In the genomic region with DNA sequence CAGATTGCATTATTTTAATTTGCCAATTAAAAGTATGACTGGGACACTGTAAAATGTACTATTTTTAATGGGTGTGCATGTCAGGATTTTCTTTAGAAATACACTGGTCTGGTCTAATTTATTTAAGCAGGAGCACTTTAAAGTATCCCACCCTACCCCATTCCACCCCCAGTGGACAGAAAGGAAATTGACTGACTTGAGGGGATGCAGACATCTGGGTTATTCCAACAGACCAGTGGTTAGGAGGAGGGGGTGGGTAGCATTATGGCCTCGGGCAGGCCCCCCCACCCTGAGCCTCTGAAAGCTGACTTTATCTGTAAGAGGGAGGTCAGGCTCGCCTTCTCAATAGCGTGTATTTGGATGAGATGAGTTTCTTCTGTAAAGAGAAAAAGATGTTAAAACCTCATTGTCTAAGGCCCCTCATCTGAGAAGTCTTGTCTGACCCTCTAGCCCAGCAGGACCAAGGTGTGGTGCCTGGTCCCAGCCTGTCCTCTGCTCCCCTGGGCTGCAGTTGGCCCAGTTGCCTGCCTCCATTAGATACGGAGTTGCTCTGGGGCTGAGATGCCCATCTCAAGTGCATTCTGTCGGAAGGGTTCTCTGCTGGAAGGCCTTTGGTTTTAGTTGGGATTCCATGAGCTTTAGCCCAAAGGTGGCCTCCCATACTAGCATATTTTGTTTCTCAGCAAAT, we compare ENCODE assay signal across 12 cellular contexts. TPM values are rescaled to one million over a fixed set of nuclear protein-coding genes. Genes with fewer than 3 reads are reported as not detected.
DNase-seq lines count a peak whose midpoint lies in the region; ATAC-seq and TF ChIP-seq lines count a peak whose summit lies in the region.
"Had no signal": no experiment of that assay in that cellular context is flagged by ENCODE, and none has a peak within 500 bp of the region (broad histone marks: within the 10 kb centered on the region; RNA-seq: fewer than 3 reads in every experiment).

No MANE protein-coding gene starts in this region.

- H3K4me3 ChIP-seq in IMR-90 (ENCODE audit: insufficient read depth, low read depth, low read length) (no peak overlapping the region), choroid plexus epithelial cell (ENCODE audit: low read depth, low read length) (no peak overlapping the region), retinal pigment epithelial cell (ENCODE audit: low read length) (no peak overlapping the region)
- H3K4me3 ChIP-seq: right atrium auricular region had no signal

- no peak overlapping the region for H4K5ac ChIP-seq in IMR-90 (ENCODE audit: low read depth, low read length)

- WGBS in IMR-90 (ENCODE audit: extremely low coverage in 2 of 2, insufficient read length in 1 of 2), 2 experiments, result no CpG with 5 or more reads among the region's 5 CpGs

- peaks cover 2% of the 10 kb centered on the region for H3K27me3 Mint-ChIP-seq in activated CD4-positive, alpha-beta memory T cell treated with anti-CD3 and anti-CD28 coated beads, Interleukin-2, amount 10 ng/mL, durations not matched to agents 7 days and 5 days
- peaks cover 3% of the 10 kb centered on the region for H3K27me3 Mint-ChIP-seq in activated CD4-positive, alpha-beta memory T cell treated with anti-CD3 and anti-CD28 coated beads for 36 hours

- H3K56ac ChIP-seq in IMR-90 (ENCODE audit: extremely low read depth, insufficient read depth, low read length), result no peak overlapping the region

- H4K20me1 ChIP-seq in IMR-90 (ENCODE audit: insufficient read depth, low read length), result peaks cover 74% of the 10 kb centered on the region

- dilution Hi-C loops in IMR-90 (cut with HindIII; ENCODE audit: low sequenced_read_pairs, unreplicated experiment), result no loop called here

- H3K36me3 Mint-ChIP-seq in activated CD4-positive, alpha-beta memory T cell treated with anti-CD3 and anti-CD28 coated beads, Interleukin-2, amount 10 ng/mL, durations not matched to agents 7 days and 5 days (ENCODE audit: low read depth), result peaks cover 85% of the 10 kb centered on the region
- H3K36me3 Mint-ChIP-seq in activated CD4-positive, alpha-beta memory T cell treated with anti-CD3 and anti-CD28 coated beads for 36 hours, result peaks cover 67% of the 10 kb centered on the region

- no peak for TF ChIP-seq RAD21 in IMR-90 (IDR thresholded peaks at IDR 0.05; ENCODE audit: low read length)

- no peak overlapping the region for H2AK9ac ChIP-seq in IMR-90 (replicated peaks; ENCODE audit: low read depth, low read length, poor library complexity)

- POLR2A ChIA-PET in activated CD4-positive, alpha-beta memory T cell treated with anti-CD3 and anti-CD28 coated beads, Interleukin-2, amount 10 ng/mL, durations not matched to agents 7 days and 5 days (lab: Charles Lee), result interaction anchor here (1.4 to 12.2 kb wide), 2 partner anchors 8 to 20 kb away, joined by 3 to 120 read pairs; a partner anchor contains a TSS
- POLR2A ChIA-PET in activated CD4-positive, alpha-beta memory T cell treated with anti-CD3 and anti-CD28 coated beads for 36 hours (lab: Charles Lee), result no interaction called here
- POLR2A ChIA-PET in IMR-90 (lab: Charles Lee; ENCODE audit: unreplicated experiment), result no interaction called here

- no peak for TF ChIP-seq POLR2A in IMR-90 (IDR thresholded peaks at IDR 0.05; ENCODE audit: low read depth, low read length)

- H4K8ac ChIP-seq in IMR-90 (ENCODE audit: low read depth in 2 of 2, low read length in 2 of 2), result no peak overlapping the region

- 0 out of 2 replicates have a peak, but pooled peaks have one; percentile 21 for TF ChIP-seq CTCF in IMR-90 (conservative IDR thresholded peaks at IDR 0.05; ENCODE audit: low read depth, low read length)
- peak; percentile 41 for TF ChIP-seq CTCF in choroid plexus epithelial cell (conservative IDR thresholded peaks at IDR 0.05; ENCODE audit: low read depth, low read length)
- TF ChIP-seq CTCF in retinal pigment epithelial cell (conservative IDR thresholded peaks at IDR 0.05; ENCODE audit: low read depth, low read length), result peak; percentile 23

- H2BK15ac ChIP-seq in IMR-90 (ENCODE audit: low read depth, low read length), result no peak overlapping the region

- peaks cover 7% of the 10 kb centered on the region for H3K4me1 ChIP-seq in IMR-90 (ENCODE audit: control insufficient read depth, insufficient read depth, low read length)

- no peak overlapping the region for H3K4me2 ChIP-seq in IMR-90 (ENCODE audit: low read depth, low read length)

- no peak overlapping the region for H3K23ac ChIP-seq in IMR-90 (ENCODE audit: low read depth, low read length)

- H3K36me3 ChIP-seq in IMR-90 (ENCODE audit: control insufficient read depth, insufficient read depth, low read length), result peaks cover 68% of the 10 kb centered on the region

- H3K9me3 ChIP-seq in IMR-90 (ENCODE audit: control insufficient read depth, insufficient read depth, low read length), result no peaks in the 10 kb centered on the region
- H3K9me3 ChIP-seq: right atrium auricular region had no signal

- H3K9ac ChIP-seq in IMR-90 (ENCODE audit: low read depth, low read length), result no peak overlapping the region

- no peak overlapping the region for H3K4me3 Mint-ChIP-seq in activated CD4-positive, alpha-beta memory T cell treated with anti-CD3 and anti-CD28 coated beads, Interleukin-2, amount 10 ng/mL, durations not matched to agents 7 days and 5 days
- no peak overlapping the region for H3K4me3 Mint-ChIP-seq in activated CD4-positive, alpha-beta memory T cell treated with anti-CD3 and anti-CD28 coated beads for 36 hours

- peaks cover 42% of the 10 kb centered on the region for H3K4me1 Mint-ChIP-seq in activated CD4-positive, alpha-beta memory T cell treated with anti-CD3 and anti-CD28 coated beads, Interleukin-2, amount 10 ng/mL, durations not matched to agents 7 days and 5 days
- H3K4me1 Mint-ChIP-seq in activated CD4-positive, alpha-beta memory T cell treated with anti-CD3 and anti-CD28 coated beads for 36 hours (ENCODE audit: low read depth), result peaks cover 39% of the 10 kb centered on the region

- peaks cover 29 to 73% of the 10 kb centered on the region in 2 experiments for H3K79me1 ChIP-seq in IMR-90 (ENCODE audit: low read depth in 1 of 2, low read length in 2 of 2)

- no peak overlapping the region for H2BK120ac ChIP-seq in IMR-90 (ENCODE audit: low read depth, low read length)

- H3K27me3 ChIP-seq in IMR-90 (ENCODE audit: control insufficient read depth, insufficient read depth, low read length), result no peaks in the 10 kb centered on the region
- H3K27me3 ChIP-seq: right atrium auricular region had no signal

- H3K27ac Mint-ChIP-seq in activated CD4-positive, alpha-beta memory T cell treated with anti-CD3 and anti-CD28 coated beads, Interleukin-2, amount 10 ng/mL, durations not matched to agents 7 days and 5 days, result peak overlapping the region; percentile 16
- H3K27ac Mint-ChIP-seq in activated CD4-positive, alpha-beta memory T cell treated with anti-CD3 and anti-CD28 coated beads for 36 hours, result no peak overlapping the region

- H2BK20ac ChIP-seq in IMR-90 (ENCODE audit: low read depth, low read length), result no peak overlapping the region

- CTCF ChIA-PET in activated CD4-positive, alpha-beta memory T cell treated with anti-CD3 and anti-CD28 coated beads, Interleukin-2, amount 10 ng/mL, durations not matched to agents 7 days and 5 days (lab: Charles Lee), result no interaction called here
- CTCF ChIA-PET in activated CD4-positive, alpha-beta memory T cell treated with anti-CD3 and anti-CD28 coated beads for 36 hours (lab: Charles Lee), result no interaction called here
- CTCF ChIA-PET in IMR-90 (lab: Yijun Ruan, JAX), result interaction anchor here (0.5 kb wide), 1 partner anchor 12 kb away, joined by 3 read pairs; no protein-coding TSS in a partner anchor

- H3K9me3 Mint-ChIP-seq in activated CD4-positive, alpha-beta memory T cell treated with anti-CD3 and anti-CD28 coated beads, Interleukin-2, amount 10 ng/mL, durations not matched to agents 7 days and 5 days, result no peaks in the 10 kb centered on the region
- H3K9me3 Mint-ChIP-seq in activated CD4-positive, alpha-beta memory T cell treated with anti-CD3 and anti-CD28 coated beads for 36 hours, result peaks cover 2% of the 10 kb centered on the region

- no TSS peak for BruUV-seq in IMR-90 (replicated peaks; lab: Mats Ljungman, UMichigan)

- no peak overlapping the region for H3K14ac ChIP-seq in IMR-90 (replicated peaks; ENCODE audit: low read depth, low read length)

- no peak overlapping the region for H2AFZ ChIP-seq in IMR-90 (replicated peaks; ENCODE audit: low read length, poor library complexity)

- in situ Hi-C loops in IMR-90 (cut with MboI; ENCODE audit: low sequenced_read_pairs), result no loop called here

- ATAC-seq in IMR-90 (ENCODE audit: low read depth) (no peak), HG03135 (IDR thresholded peaks at IDR 0.05; ENCODE audit: unreplicated experiment) (no peak)

- no peak overlapping the region for H3K27ac ChIP-seq in IMR-90 (ENCODE audit: insufficient read depth, low read length)
- H3K27ac ChIP-seq: right atrium auricular region had no signal

- DNase-seq in activated CD4-positive, alpha-beta memory T cell treated with anti-CD3 and anti-CD28 coated beads, Interleukin-2, amount 10 ng/mL, durations not matched to agents 7 days and 5 days, result no peak
- DNase-seq in activated CD4-positive, alpha-beta memory T cell treated with anti-CD3 and anti-CD28 coated beads for 36 hours, result no peak
- DNase-seq in IMR-90 (no peak), choroid plexus epithelial cell (ENCODE audit: low read depth) (no peak), retinal pigment epithelial cell (ENCODE audit: low read depth) (no peak), SHP77 (lab: John Stamatoyannopoulos, UW) (no peak), hypothalamus (lab: John Stamatoyannopoulos, UW) (no peak)
- DNase-seq: stimulated activated CD8-positive, alpha-beta memory T cell treated with anti-CD3 and anti-CD28 coated beads, Interleukin-4, amount 100 ng/mL, for 48 hours had no signal

- H3K18ac ChIP-seq in IMR-90 (ENCODE audit: low read depth, low read length), result no peak overlapping the region

- H3K4ac ChIP-seq in IMR-90 (ENCODE audit: low read depth, low read length), result no peak overlapping the region

- intact Hi-C loops in activated CD4-positive, alpha-beta memory T cell treated with anti-CD3 and anti-CD28 coated beads for 36 hours (cut with micrococcal nuclease), result loop anchor here (10.0 kb wide), 1 partner anchor 416 kb away; a partner anchor contains a TSS
- intact Hi-C loops in IMR-90 (cut with micrococcal nuclease), result no loop called here

- no peak overlapping the region for H4K91ac ChIP-seq in IMR-90 (ENCODE audit: insufficient read depth, low read depth, low read length)

- H2AK5ac ChIP-seq in IMR-90 (ENCODE audit: low read depth, low read length), result no peak overlapping the region

- peaks cover 26% of the 10 kb centered on the region for H3K9me1 ChIP-seq in IMR-90 (ENCODE audit: insufficient read depth, low read length)

- H2BK5ac ChIP-seq in IMR-90 (ENCODE audit: low read depth, low read length, poor library complexity, severe bottlenecking), result no peak overlapping the region

RNA-seq across cellular contexts. Expression of a gene that starts 4.4 kb away (rescaled TPM):
- total RNA-seq in activated CD4-positive, alpha-beta memory T cell treated with anti-CD3 and anti-CD28 coated beads, Interleukin-2, amount 10 ng/mL, durations not matched to agents 7 days and 5 days, result 100 to 1,000 TPM; 177 to 186 TPM
- 100 to 1,000 TPM; 313 to 316 TPM for total RNA-seq in activated CD4-positive, alpha-beta memory T cell treated with anti-CD3 and anti-CD28 coated beads for 36 hours
- 32.1 and 54.4 TPM in 2 replicates for total RNA-seq in IMR-90 (2012; rRNA removed)
- polyA plus RNA-seq in IMR-90 (2012; rRNA removed), result 122 and 128 TPM in 2 replicates
- 87.4 and 104 TPM in 2 replicates for polyA plus RNA-seq in IMR-90 (2012; cell fraction: cytosol; rRNA removed)
- 69.1 and 95.9 TPM in 2 replicates for polyA plus RNA-seq in IMR-90 (2012; cell fraction: nucleus; rRNA removed; ENCODE audit: low replicate concordance)

RNA-seq across cellular contexts. Expression of a gene that starts 21.5 kb away (rescaled TPM):
- not detected for total RNA-seq in activated CD4-positive, alpha-beta memory T cell treated with anti-CD3 and anti-CD28 coated beads, Interleukin-2, amount 10 ng/mL, durations not matched to agents 7 days and 5 days
- total RNA-seq in activated CD4-positive, alpha-beta memory T cell treated with anti-CD3 and anti-CD28 coated beads for 36 hours, result not detected
- not detected in 2 replicates for total RNA-seq in IMR-90 (2012; rRNA removed)
- not detected in 2 replicates for polyA plus RNA-seq in IMR-90 (2012; rRNA removed)
- not detected in 2 replicates for polyA plus RNA-seq in IMR-90 (2012; cell fraction: cytosol; rRNA removed)
- polyA plus RNA-seq in IMR-90 (2012; cell fraction: nucleus; rRNA removed; ENCODE audit: low replicate concordance), result not detected in 2 replicates
- total RNA-seq: activated CD8-positive, alpha-beta memory T cell treated with anti-CD3 and anti-CD28 coated beads for 36 hours; LHCN-M2; right atrium auricular region had no signal

RNA-seq across cellular contexts. Expression of a gene that starts 23.9 kb away (rescaled TPM):
- 100 to 1,000 TPM; 106 to 112 TPM for total RNA-seq in activated CD4-positive, alpha-beta memory T cell treated with anti-CD3 and anti-CD28 coated beads, Interleukin-2, amount 10 ng/mL, durations not matched to agents 7 days and 5 days
- 10 to 100 TPM; 49.3 to 58.0 TPM for total RNA-seq in activated CD4-positive, alpha-beta memory T cell treated with anti-CD3 and anti-CD28 coated beads for 36 hours
- total RNA-seq in IMR-90 (2012; rRNA removed), result 8.6 and 10.0 TPM in 2 replicates
- 24.5 and 25.5 TPM in 2 replicates for polyA plus RNA-seq in IMR-90 (2012; rRNA removed)
- 11.2 and 15.3 TPM in 2 replicates for polyA plus RNA-seq in IMR-90 (2012; cell fraction: cytosol; rRNA removed)
- 124 and 147 TPM in 2 replicates for polyA plus RNA-seq in IMR-90 (2012; cell fraction: nucleus; rRNA removed; ENCODE audit: low replicate concordance)

RNA-seq across cellular contexts. Expression of a gene that starts 55.0 kb away (rescaled TPM):
- total RNA-seq in activated CD4-positive, alpha-beta memory T cell treated with anti-CD3 and anti-CD28 coated beads, Interleukin-2, amount 10 ng/mL, durations not matched to agents 7 days and 5 days, result 100 to 1,000 TPM; 101 to 106 TPM
- 100 to 1,000 TPM; 231 to 246 TPM for total RNA-seq in activated CD4-positive, alpha-beta memory T cell treated with anti-CD3 and anti-CD28 coated beads for 36 hours
- total RNA-seq in IMR-90 (2012; rRNA removed), result 278 and 302 TPM in 2 replicates
- 180 and 207 TPM in 2 replicates for polyA plus RNA-seq in IMR-90 (2012; rRNA removed)
- polyA plus RNA-seq in IMR-90 (2012; cell fraction: cytosol; rRNA removed), result 281 and 300 TPM in 2 replicates
- polyA plus RNA-seq in IMR-90 (2012; cell fraction: nucleus; rRNA removed; ENCODE audit: low replicate concordance), result 73.8 and 99.0 TPM in 2 replicates
